12 cellular contexts compared by ENCODE assay signal in the genomic region with DNA sequence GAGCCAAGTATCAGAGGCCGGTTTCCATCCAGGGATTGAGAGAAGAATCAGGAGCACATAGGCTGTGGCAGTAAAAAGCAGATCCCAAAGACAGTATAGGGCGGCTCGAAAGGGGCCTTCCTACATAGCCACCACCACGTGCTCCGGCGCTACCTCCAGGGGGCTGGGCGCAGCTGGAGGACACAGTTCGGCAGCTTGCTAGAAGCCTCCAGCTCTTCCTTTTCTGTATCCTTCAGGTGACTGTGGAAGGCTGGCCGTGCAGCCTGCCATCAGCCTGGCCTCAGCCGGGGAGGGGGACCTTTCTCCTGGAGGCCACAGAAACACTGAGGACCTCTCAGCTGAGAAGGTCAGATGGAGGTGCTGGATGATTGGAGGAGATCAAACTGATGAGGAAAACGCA.
DNase-seq lines count a peak whose midpoint lies in the region; ATAC-seq and TF ChIP-seq lines count a peak whose summit lies in the region.
"Had no signal": no experiment of that assay in that cellular context is flagged by ENCODE, and none has a peak within 500 bp of the region (broad histone marks: within the 10 kb centered on the region; RNA-seq: fewer than 3 reads in every experiment).

No MANE protein-coding gene starts in this region.

- POLR2A ChIA-PET in HCT116 (lab: Charles Lee): interaction anchor here (1.6 kb wide), 1 partner anchor 117 kb away, joined by 3 read pairs; no protein-coding TSS in a partner anchor
- POLR2A ChIA-PET in activated CD4-positive, alpha-beta memory T cell treated with anti-CD3 and anti-CD28 coated beads, Interleukin-2, amount 10 ng/mL, durations not matched to agents 7 days and 5 days (lab: Charles Lee): no interaction called here

- no peaks in the 10 kb centered on the region; a peak in 1 of 22 replicates for H4K20me1 ChIP-seq in BLaER1 treated with 17β-estradiol and CSF1 and Interleukin-3, amounts not matched to agents 10 nM and 100 nM
- H4K20me1 ChIP-seq in HCT116 (ENCODE audit: insufficient read depth): no peaks in the 10 kb centered on the region

- peak overlapping the region; percentile 57 for H3K27ac Mint-ChIP-seq in dendritic cell treated with granulocyte-macrophage colony-stimulating factor and Interleukin-4, amounts not matched to agents 40 ng/mL and 50 ng/mL, for 4 days
- no peak overlapping the region for H3K27ac Mint-ChIP-seq in activated CD4-positive, alpha-beta memory T cell treated with anti-CD3 and anti-CD28 coated beads, Interleukin-2, amount 10 ng/mL, durations not matched to agents 7 days and 5 days

- no peaks in the 10 kb centered on the region for H3K36me3 Mint-ChIP-seq in dendritic cell treated with granulocyte-macrophage colony-stimulating factor and Interleukin-4, amounts not matched to agents 40 ng/mL and 50 ng/mL, for 4 days (ENCODE audit: low read depth)
- H3K36me3 Mint-ChIP-seq in activated CD4-positive, alpha-beta memory T cell treated with anti-CD3 and anti-CD28 coated beads, Interleukin-2, amount 10 ng/mL, durations not matched to agents 7 days and 5 days (ENCODE audit: low read depth): no peaks in the 10 kb centered on the region

- peak overlapping the region; percentile 7 for H3K23ac ChIP-seq in neuronal stem cell (ENCODE audit: low read depth, low read length, poor library complexity)

- no peak for TF ChIP-seq CTCF in HCT116 (IDR thresholded peaks at IDR 0.05 in 2 of 3, conservative IDR thresholded peaks at IDR 0.05 in 1 of 3; ENCODE audit: borderline replicate concordance in 1 of 3, insufficient read depth in 1 of 3, low read depth in 2 of 3, low read length in 2 of 3)

- H3K4me3 ChIP-seq in BLaER1 treated with 17β-estradiol and CSF1 and Interleukin-3, amounts not matched to agents 10 nM and 100 nM: no peak overlapping the region
- H3K4me3 ChIP-seq in HCT116 (replicated peaks in 1 of 2; ENCODE audit: low read depth in 1 of 2, low read length in 2 of 2): no peak overlapping the region
- H3K4me3 ChIP-seq in neuronal stem cell (ENCODE audit: low read length in 2 of 2): no peak overlapping the region

- H2AFZ ChIP-seq in HCT116 (ENCODE audit: low read depth, low read length, poor library complexity, severe bottlenecking) (no peak overlapping the region), neuronal stem cell (ENCODE audit: low read length) (no peak overlapping the region)

- RAD21 ChIA-PET in HCT116 (lab: Charles Lee; ENCODE audit: low non-redundant PET in 1 of 2, low total read pairs in 2 of 2, uncharacterized antibody in 2 of 2, unreplicated experiment in 2 of 2): interaction anchor here in 1 of 2 experiments (1.1 kb wide), 1 partner anchor 129 kb away, joined by 3 read pairs; no protein-coding TSS in a partner anchor

- no peak overlapping the region for H2BK120ac ChIP-seq in neuronal stem cell (ENCODE audit: low read depth, low read length)

- peaks cover 21% of the 10 kb centered on the region for H3K4me1 Mint-ChIP-seq in dendritic cell treated with granulocyte-macrophage colony-stimulating factor and Interleukin-4, amounts not matched to agents 40 ng/mL and 50 ng/mL, for 4 days (ENCODE audit: low read depth)
- no peaks in the 10 kb centered on the region for H3K4me1 Mint-ChIP-seq in activated CD4-positive, alpha-beta memory T cell treated with anti-CD3 and anti-CD28 coated beads, Interleukin-2, amount 10 ng/mL, durations not matched to agents 7 days and 5 days

- H3K4me2 ChIP-seq in BLaER1 treated with 17β-estradiol and CSF1 and Interleukin-3, amounts not matched to agents 10 nM and 100 nM: peak overlapping the region; percentile 19 to 75 (median 51); a peak in 20 of 22 replicates
- H3K4me2 ChIP-seq in HCT116 (ENCODE audit: low read length) (peak overlapping the region; percentile 85), neuronal stem cell (ENCODE audit: insufficient read depth, low read length, poor library complexity, severe bottlenecking) (no peak overlapping the region)

- H3K9me3 ChIP-seq in BLaER1 treated with 17β-estradiol and CSF1 and Interleukin-3, amounts not matched to agents 10 nM and 100 nM (replicated peaks in 1 of 11): no peaks in the 10 kb centered on the region
- H3K9me3 ChIP-seq in HCT116 (ENCODE audit: control insufficient read depth in 1 of 2, insufficient read depth in 1 of 2, low read depth in 1 of 2, low read length in 2 of 2): no peaks in the 10 kb centered on the region
- no peaks in the 10 kb centered on the region for H3K9me3 ChIP-seq in neuronal stem cell (replicated peaks in 1 of 2; ENCODE audit: control insufficient read depth in 2 of 2, insufficient read depth in 1 of 2, low read depth in 1 of 2, low read length in 2 of 2)
- H3K9me3 ChIP-seq: BE2C had no signal

- H3K14ac ChIP-seq in neuronal stem cell (ENCODE audit: low read length): no peak overlapping the region

- peaks cover 10 to 56% (median 23%) of the 10 kb centered on the region in 10 experiments; a peak in 19 of 20 replicates for H3K4me1 ChIP-seq in BLaER1 treated with 17β-estradiol and CSF1 and Interleukin-3, amounts not matched to agents 10 nM and 100 nM
- H3K4me1 ChIP-seq in HCT116 (ENCODE audit: control insufficient read depth in 1 of 2, insufficient read depth in 2 of 2, low read length in 2 of 2): peaks cover 4 to 16% of the 10 kb centered on the region in 2 experiments; a peak in 3 of 4 replicates
- peaks cover 0 to 2% of the 10 kb centered on the region in 2 donors for H3K4me1 ChIP-seq in neuronal stem cell (ENCODE audit: control insufficient read depth in 2 of 2, insufficient read depth in 1 of 2, low read depth in 1 of 2, low read length in 2 of 2)
- H3K4me1 ChIP-seq: BE2C had no signal

- DNase-seq in HCT116 (ENCODE audit: low read depth, low spot score) (no peak), neuronal stem cell (ENCODE audit: low spot score) (no peak), SHP77 (lab: John Stamatoyannopoulos, UW) (no peak)
- no peak for DNase-seq in activated CD4-positive, alpha-beta memory T cell treated with anti-CD3 and anti-CD28 coated beads, Interleukin-2, amount 10 ng/mL, durations not matched to agents 7 days and 5 days
- DNase-seq: BE2C, KBM-7, NCI-H2107, NCI-H526 had no signal

- ATAC-seq in HCT116: no peak
- no peak for ATAC-seq in GM18858 (IDR thresholded peaks at IDR 0.05; ENCODE audit: unreplicated experiment)
- no peak for ATAC-seq in HG03520 (IDR thresholded peaks at IDR 0.05; ENCODE audit: unreplicated experiment)

- H2BK5ac ChIP-seq in neuronal stem cell (ENCODE audit: low read length): no peak overlapping the region

- H3K79me1 ChIP-seq in neuronal stem cell (ENCODE audit: low read depth, low read length): no peaks in the 10 kb centered on the region

- no peak overlapping the region for H3K4me3 Mint-ChIP-seq in dendritic cell treated with granulocyte-macrophage colony-stimulating factor and Interleukin-4, amounts not matched to agents 40 ng/mL and 50 ng/mL, for 4 days
- no peak overlapping the region for H3K4me3 Mint-ChIP-seq in activated CD4-positive, alpha-beta memory T cell treated with anti-CD3 and anti-CD28 coated beads, Interleukin-2, amount 10 ng/mL, durations not matched to agents 7 days and 5 days

- H4K8ac ChIP-seq in neuronal stem cell (ENCODE audit: low read depth, low read length): no peak overlapping the region

- intact Hi-C loops in HCT116 (cut with micrococcal nuclease): loop anchor here (2.0 kb wide), 1 partner anchor 129 kb away; no protein-coding TSS in a partner anchor
- intact Hi-C loops in dendritic cell treated with granulocyte-macrophage colony-stimulating factor and Interleukin-4, amounts not matched to agents 40 ng/mL and 50 ng/mL, for 4 days (cut with micrococcal nuclease): no loop called here

- peak overlapping the region in 4 of 11 experiments; percentile 2 to 47 (median 40); a peak in 3 of 22 replicates for H3K27ac ChIP-seq in BLaER1 treated with 17β-estradiol and CSF1 and Interleukin-3, amounts not matched to agents 10 nM and 100 nM
- H3K27ac ChIP-seq in HCT116 (ENCODE audit: low read depth, low read length) (no peak overlapping the region), neuronal stem cell (replicated peaks; ENCODE audit: low read length) (no peak overlapping the region)

- WGBS in neuronal stem cell (ENCODE audit: extremely low coverage in 2 of 2, insufficient read length in 2 of 2, insufficient replicate concordance in 1 of 2), 2 donors: no CpG with 5 or more reads among the region's 11 CpGs

- BruUV-seq in HCT116 (replicated peaks; lab: Mats Ljungman, UMichigan): no TSS peak

- H4K91ac ChIP-seq in neuronal stem cell (ENCODE audit: low read depth, low read length, poor library complexity): no peak overlapping the region

- H2AK5ac ChIP-seq in neuronal stem cell (ENCODE audit: low read depth, low read length): no peak overlapping the region

- peak overlapping the region in 2 of 11 experiments; percentile 13 to 31; a peak in 2 of 22 replicates for H3K9ac ChIP-seq in BLaER1 treated with 17β-estradiol and CSF1 and Interleukin-3, amounts not matched to agents 10 nM and 100 nM
- H3K9ac ChIP-seq in HCT116 (ENCODE audit: low read length): no peak overlapping the region
- no peak overlapping the region for H3K9ac ChIP-seq in neuronal stem cell (ENCODE audit: low read depth, low read length, poor library complexity)

- H3K36me3 ChIP-seq in BLaER1 treated with 17β-estradiol and CSF1 and Interleukin-3, amounts not matched to agents 10 nM and 100 nM: no peaks in the 10 kb centered on the region
- H3K36me3 ChIP-seq in HCT116 (ENCODE audit: control insufficient read depth in 1 of 2, insufficient read depth in 2 of 2, low read length in 2 of 2) (no peaks in the 10 kb centered on the region), neuronal stem cell (replicated peaks in 1 of 2; ENCODE audit: control insufficient read depth in 2 of 2, insufficient read depth in 2 of 2, low read length in 2 of 2) (no peaks in the 10 kb centered on the region)
- H3K36me3 ChIP-seq: BE2C had no signal

- H3K27me3 Mint-ChIP-seq in dendritic cell treated with granulocyte-macrophage colony-stimulating factor and Interleukin-4, amounts not matched to agents 40 ng/mL and 50 ng/mL, for 4 days: peaks cover 28% of the 10 kb centered on the region
- peaks cover 16% of the 10 kb centered on the region for H3K27me3 Mint-ChIP-seq in activated CD4-positive, alpha-beta memory T cell treated with anti-CD3 and anti-CD28 coated beads, Interleukin-2, amount 10 ng/mL, durations not matched to agents 7 days and 5 days

- H2BK15ac ChIP-seq in neuronal stem cell (ENCODE audit: low read length): no peak overlapping the region

- no peaks in the 10 kb centered on the region for H3K9me3 Mint-ChIP-seq in dendritic cell treated with granulocyte-macrophage colony-stimulating factor and Interleukin-4, amounts not matched to agents 40 ng/mL and 50 ng/mL, for 4 days
- no peaks in the 10 kb centered on the region for H3K9me3 Mint-ChIP-seq in activated CD4-positive, alpha-beta memory T cell treated with anti-CD3 and anti-CD28 coated beads, Interleukin-2, amount 10 ng/mL, durations not matched to agents 7 days and 5 days

- H3K18ac ChIP-seq in neuronal stem cell (ENCODE audit: low read length): no peak overlapping the region

- TF ChIP-seq RAD21 in HCT116 (IDR thresholded peaks at IDR 0.05; ENCODE audit: low read depth): no peak

- no peaks in the 10 kb centered on the region for H3K79me2 ChIP-seq in HCT116 (ENCODE audit: insufficient read depth, low read length)

- CTCF ChIA-PET in HCT116 (lab: Charles Lee): interaction anchor here (1.6 to 2.4 kb wide), 2 partner anchors 31 to 209 kb away, joined by 10 to 25 read pairs; no protein-coding TSS in a partner anchor
- CTCF ChIA-PET in activated CD4-positive, alpha-beta memory T cell treated with anti-CD3 and anti-CD28 coated beads, Interleukin-2, amount 10 ng/mL, durations not matched to agents 7 days and 5 days (lab: Charles Lee): no interaction called here

- H3K4ac ChIP-seq in neuronal stem cell (ENCODE audit: low read length): no peak overlapping the region

- H3K27me3 ChIP-seq in BLaER1 treated with 17β-estradiol and CSF1 and Interleukin-3, amounts not matched to agents 10 nM and 100 nM: no peaks in the 10 kb centered on the region
- H3K27me3 ChIP-seq in HCT116 (ENCODE audit: insufficient read depth, low read length): no peaks in the 10 kb centered on the region
- peaks cover 0 to 37% (median 13%) of the 10 kb centered on the region in 3 experiments for H3K27me3 ChIP-seq in neuronal stem cell (ENCODE audit: control insufficient read depth in 3 of 3, insufficient read depth in 3 of 3, low read depth in 1 of 3, low read length in 3 of 3)
- H3K27me3 ChIP-seq: BE2C had no signal

- H3K9me2 ChIP-seq in HCT116 (ENCODE audit: insufficient read depth): no peaks in the 10 kb centered on the region

- H2BK12ac ChIP-seq in neuronal stem cell (ENCODE audit: low read length): no peak overlapping the region

- TF ChIP-seq POLR2A in HCT116 (IDR thresholded peaks at IDR 0.05; ENCODE audit: borderline replicate concordance, extremely low read depth, insufficient read depth, insufficient read length): no peak
